8 cellular contexts compared by ENCODE assay signal in the genomic region with DNA sequence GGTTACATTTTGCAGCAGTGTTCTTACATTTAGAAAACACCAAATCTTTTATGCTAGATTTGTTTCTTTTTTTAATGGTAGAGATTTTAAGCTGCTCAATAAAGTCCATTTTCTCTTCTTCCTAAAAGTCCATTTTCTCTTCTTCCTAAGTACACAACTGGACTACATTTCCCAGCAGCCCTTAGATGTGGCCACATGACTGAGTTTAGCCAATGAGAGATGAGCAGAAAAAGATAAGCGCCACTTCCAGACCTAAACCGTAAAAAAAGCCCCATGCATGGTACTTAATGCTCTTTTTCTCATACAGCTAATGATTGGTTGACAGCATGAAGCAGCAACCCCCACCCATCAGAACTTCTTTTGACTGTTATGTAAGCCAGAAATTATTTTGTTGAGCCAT.
A peak's percentile ranks its signal among the peaks of the same experiment; 100 is the strongest.
DNase-seq lines count a peak whose midpoint lies in the region; ATAC-seq and TF ChIP-seq lines count a peak whose summit lies in the region.

No MANE protein-coding gene starts in this region.

- H3K4me3 ChIP-seq in astrocyte of the spinal cord (ENCODE audit: low read depth, low read length), result no peak overlapping the region

- no peaks in the 10 kb centered on the region for H3K4me1 Mint-ChIP-seq in activated naive CD4-positive, alpha-beta T cell treated with anti-CD3 and anti-CD28 coated beads for 36 hours (ENCODE audit: low read depth)

- TF ChIP-seq CTCF in astrocyte of the spinal cord (IDR thresholded peaks at IDR 0.05; ENCODE audit: low read depth, low read length), result no peak

- ATAC-seq in GM21367 (IDR thresholded peaks at IDR 0.05; ENCODE audit: unreplicated experiment), result peak; percentile 80

- H3K4me3 Mint-ChIP-seq in activated naive CD4-positive, alpha-beta T cell treated with anti-CD3 and anti-CD28 coated beads for 36 hours, result no peak overlapping the region

- peak; percentile 32 for DNase-seq in AG20443 (ENCODE audit: low spot score)
- peak; percentile 11 for DNase-seq in HPDE6-E6E7 (ENCODE audit: extremely low spot score)
- peak; percentile 17 for DNase-seq in astrocyte of the spinal cord (ENCODE audit: low read depth, low spot score)
- DNase-seq in activated naive CD4-positive, alpha-beta T cell treated with anti-CD3 and anti-CD28 coated beads for 36 hours, result no peak
- no peak for DNase-seq in NCI-H345 (lab: John Stamatoyannopoulos, UW)
- no peak for DNase-seq in stimulated activated naive CD4-positive, alpha-beta T cell treated with Interleukin-2 at 50 U/mL for 16 hours (lab: John Stamatoyannopoulos, UW)
- no peak for DNase-seq in activated T-cell treated with anti-CD3 and anti-CD28 coated beads for 4 hours

- H3K9me3 Mint-ChIP-seq in activated naive CD4-positive, alpha-beta T cell treated with anti-CD3 and anti-CD28 coated beads for 36 hours, result peaks cover 4% of the 10 kb centered on the region

- H3K27ac Mint-ChIP-seq in activated naive CD4-positive, alpha-beta T cell treated with anti-CD3 and anti-CD28 coated beads for 36 hours, result no peak overlapping the region

- in situ Hi-C loops in astrocyte of the spinal cord (cut with HindIII; ENCODE audit: low sequenced_read_pairs), result no loop called here

- CTCF ChIA-PET in activated naive CD4-positive, alpha-beta T cell treated with anti-CD3 and anti-CD28 coated beads for 36 hours (lab: Charles Lee), result no interaction called here

- peaks cover 10% of the 10 kb centered on the region for H3K27me3 Mint-ChIP-seq in activated naive CD4-positive, alpha-beta T cell treated with anti-CD3 and anti-CD28 coated beads for 36 hours (ENCODE audit: low read depth)

- no peaks in the 10 kb centered on the region for H3K36me3 Mint-ChIP-seq in activated naive CD4-positive, alpha-beta T cell treated with anti-CD3 and anti-CD28 coated beads for 36 hours (ENCODE audit: low read depth)

- intact Hi-C loops in activated naive CD4-positive, alpha-beta T cell treated with anti-CD3 and anti-CD28 coated beads for 36 hours (cut with micrococcal nuclease), result no loop called here

Comparison
In these comparisons a context has a peak if more than half of its experiments do, and no peak if none do; other contexts are left out.
1. DNase-seq: peak in AG20443 (single experiment), HPDE6-E6E7 (single experiment) and astrocyte of the spinal cord (single experiment); none in activated naive CD4-positive, alpha-beta T cell treated with anti-CD3 and anti-CD28 coated beads for 36 hours (single experiment), NCI-H345 (single experiment), stimulated activated naive CD4-positive, alpha-beta T cell treated with Interleukin-2 at 50 U/mL for 16 hours (single experiment) and activated T-cell treated with anti-CD3 and anti-CD28 coated beads for 4 hours (single experiment).